In the genomic region with DNA sequence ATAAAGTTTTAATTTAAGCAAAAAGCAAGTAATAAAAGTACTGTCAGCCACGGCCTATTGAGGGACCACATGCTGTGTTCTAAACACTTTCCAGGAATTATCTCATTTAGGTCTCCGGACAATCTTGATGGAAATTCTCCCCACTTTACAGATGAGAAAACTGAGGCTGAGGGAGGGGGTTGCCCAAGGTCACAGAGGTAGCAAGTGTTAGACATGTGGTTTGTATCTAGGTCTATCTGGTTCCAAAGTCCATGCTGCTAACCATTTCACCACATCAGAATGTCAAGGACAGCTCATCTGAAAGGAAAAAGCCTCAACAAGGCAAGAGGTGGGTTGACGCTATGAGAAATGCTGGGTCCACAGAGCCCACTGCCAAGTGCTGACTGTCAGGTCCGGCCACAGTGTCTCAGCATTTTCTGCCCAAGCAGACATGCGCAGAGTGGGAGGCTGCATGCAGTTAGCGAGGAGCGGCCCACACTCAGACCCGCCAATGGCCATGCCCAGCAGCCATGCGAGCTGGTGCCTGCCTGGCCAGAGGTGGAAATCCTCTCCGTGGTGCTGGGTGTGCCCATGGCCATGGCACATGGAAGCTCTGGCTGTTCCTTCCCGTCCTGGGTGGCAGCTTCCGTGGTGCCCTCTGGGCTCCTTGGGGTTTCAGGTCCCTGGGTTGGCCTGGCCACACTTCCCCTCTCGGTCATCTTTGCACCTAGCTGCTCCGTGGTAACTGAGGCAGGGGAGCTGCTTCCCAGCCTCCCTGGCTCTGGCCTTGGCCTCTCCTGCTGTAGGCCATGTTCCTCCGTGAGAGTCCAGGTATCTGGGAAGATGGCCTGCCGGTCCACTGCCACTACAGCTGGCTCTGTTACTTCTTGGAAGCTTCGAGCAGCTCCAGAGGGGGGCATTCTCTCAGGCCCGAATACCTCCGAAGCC, we compare ENCODE assay signal across 2 cellular contexts.
TF ChIP-seq lines count a peak whose summit lies in the region.

No MANE protein-coding gene starts in this region.

TF ChIP-seq in IMR-90, 13 proteins besides CTCF, POLR2A, EP300 and RAD21:
- TF ChIP-seq BHLHE40 (IDR thresholded peaks at IDR 0.05; ENCODE audit: low read depth, low read length) (no peak), RFX5 (IDR thresholded peaks at IDR 0.05; ENCODE audit: low read depth, low read length) (no peak), CHD1 (IDR thresholded peaks at IDR 0.05; ENCODE audit: low read depth, low read length) (no peak), MAFK (IDR thresholded peaks at IDR 0.05; ENCODE audit: low read depth, low read length) (no peak), MAZ (IDR thresholded peaks at IDR 0.05; ENCODE audit: borderline replicate concordance, low read depth, low read length) (no peak), RCOR1 (IDR thresholded peaks at IDR 0.05; ENCODE audit: insufficient replicate concordance, low read length) (no peak), NFE2L2 (IDR thresholded peaks at IDR 0.05; ENCODE audit: low read depth, low read length) (no peak), FOS (IDR thresholded peaks at IDR 0.05; ENCODE audit: low read depth, low read length) (no peak)
- TF ChIP-seq, protein P1, sequence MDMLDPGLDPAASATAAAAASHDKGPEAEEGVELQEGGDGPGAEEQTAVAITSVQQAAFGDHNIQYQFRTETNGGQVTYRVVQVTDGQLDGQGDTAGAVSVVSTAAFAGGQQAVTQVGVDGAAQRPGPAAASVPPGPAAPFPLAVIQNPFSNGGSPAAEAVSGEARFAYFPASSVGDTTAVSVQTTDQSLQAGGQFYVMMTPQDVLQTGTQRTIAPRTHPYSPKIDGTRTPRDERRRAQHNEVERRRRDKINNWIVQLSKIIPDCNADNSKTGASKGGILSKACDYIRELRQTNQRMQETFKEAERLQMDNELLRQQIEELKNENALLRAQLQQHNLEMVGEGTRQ (IDR thresholded peaks at IDR 0.05; ENCODE audit: low read depth, low read length): no peak
- TF ChIP-seq, protein P2, sequence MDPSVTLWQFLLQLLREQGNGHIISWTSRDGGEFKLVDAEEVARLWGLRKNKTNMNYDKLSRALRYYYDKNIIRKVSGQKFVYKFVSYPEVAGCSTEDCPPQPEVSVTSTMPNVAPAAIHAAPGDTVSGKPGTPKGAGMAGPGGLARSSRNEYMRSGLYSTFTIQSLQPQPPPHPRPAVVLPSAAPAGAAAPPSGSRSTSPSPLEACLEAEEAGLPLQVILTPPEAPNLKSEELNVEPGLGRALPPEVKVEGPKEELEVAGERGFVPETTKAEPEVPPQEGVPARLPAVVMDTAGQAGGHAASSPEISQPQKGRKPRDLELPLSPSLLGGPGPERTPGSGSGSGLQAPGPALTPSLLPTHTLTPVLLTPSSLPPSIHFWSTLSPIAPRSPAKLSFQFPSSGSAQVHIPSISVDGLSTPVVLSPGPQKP (IDR thresholded peaks at IDR 0.05; ENCODE audit: borderline replicate concordance, low read depth, low read length): no peak

TF ChIP-seq in HEK293T, 16 proteins besides CTCF, POLR2A, EP300 and RAD21:
- no peak for TF ChIP-seq HDGF (IDR thresholded peaks at IDR 0.05; ENCODE audit: borderline replicate concordance)
- no peak for TF ChIP-seq ELF4 (IDR thresholded peaks at IDR 0.05)
- TF ChIP-seq SUZ12 (IDR thresholded peaks at IDR 0.05): no peak
- TF ChIP-seq SP1 (IDR thresholded peaks at IDR 0.05): no peak
- no peak for TF ChIP-seq ARNT (IDR thresholded peaks at IDR 0.05)
- no peak for TF ChIP-seq FOXA1 (IDR thresholded peaks at IDR 0.05)
- no peak for TF ChIP-seq TARDBP (IDR thresholded peaks at IDR 0.05)
- no peak for TF ChIP-seq NFRKB (IDR thresholded peaks at IDR 0.05)
- TF ChIP-seq FOXK2 (IDR thresholded peaks at IDR 0.05): no peak
- no peak for TF ChIP-seq BHLHE40 (IDR thresholded peaks at IDR 0.05; ENCODE audit: borderline replicate concordance)
- TF ChIP-seq, protein P3, sequence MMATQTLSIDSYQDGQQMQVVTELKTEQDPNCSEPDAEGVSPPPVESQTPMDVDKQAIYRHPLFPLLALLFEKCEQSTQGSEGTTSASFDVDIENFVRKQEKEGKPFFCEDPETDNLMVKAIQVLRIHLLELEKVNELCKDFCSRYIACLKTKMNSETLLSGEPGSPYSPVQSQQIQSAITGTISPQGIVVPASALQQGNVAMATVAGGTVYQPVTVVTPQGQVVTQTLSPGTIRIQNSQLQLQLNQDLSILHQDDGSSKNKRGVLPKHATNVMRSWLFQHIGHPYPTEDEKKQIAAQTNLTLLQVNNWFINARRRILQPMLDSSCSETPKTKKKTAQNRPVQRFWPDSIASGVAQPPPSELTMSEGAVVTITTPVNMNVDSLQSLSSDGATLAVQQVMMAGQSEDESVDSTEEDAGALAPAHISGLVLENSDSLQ (IDR thresholded peaks at IDR 0.05): no peak
- no peak for TF ChIP-seq ZNF384 (IDR thresholded peaks at IDR 0.05)
- TF ChIP-seq FOXM1 (IDR thresholded peaks at IDR 0.05; ENCODE audit: borderline replicate concordance): no peak
- no peak for TF ChIP-seq LEF1 (IDR thresholded peaks at IDR 0.05; ENCODE audit: borderline replicate concordance)
- no peak for TF ChIP-seq CTBP1 (IDR thresholded peaks at IDR 0.05; ENCODE audit: borderline replicate concordance)
- TF ChIP-seq L3MBTL2 (conservative IDR thresholded peaks at IDR 0.05): no peak
TF ChIP-seq in HEK293T: peak in this region for 0.
